In genomic region chr2:160283675-160284074, GRCh38 we compare ENCODE assay signal across 30 cellular contexts.
"Had no signal": no experiment of that assay in that cellular context is flagged by ENCODE, and none has a peak within 500 bp of the region (broad histone marks: within the 10 kb centered on the region; RNA-seq: fewer than 3 reads in every experiment).

No MANE protein-coding gene starts in this region.

- H3K27me3 ChIP-seq: dorsolateral prefrontal cortex, gastrocnemius medialis, heart right ventricle, ovary, spleen, testis, tibial artery, upper lobe of left lung had no signal

- H3K4me1 Mint-ChIP-seq: naive B cell; stimulated activated memory B cell treated with anti-CD40 and anti-IgM and Interleukin-4, amounts not matched to agents 10 μg/mL and 1 μg/mL and 100 μg/mL, for 72 hours had no signal

- H3K9me3 Mint-ChIP-seq: naive B cell; nephron progenitor cell; stimulated activated memory B cell treated with anti-CD40 and anti-IgM and Interleukin-4, amounts not matched to agents 10 μg/mL and 1 μg/mL and 100 μg/mL, for 72 hours had no signal

- H3K27ac Mint-ChIP-seq: mesothelial cell of epicardium; naive B cell; nephron progenitor cell; stimulated activated memory B cell treated with anti-CD40 and anti-IgM and Interleukin-4, amounts not matched to agents 10 μg/mL and 1 μg/mL and 100 μg/mL, for 72 hours had no signal

- H3K36me3 ChIP-seq: ovary had no signal

- DNase-seq: dorsolateral prefrontal cortex; effector CD4-positive, alpha-beta T cell; gastrocnemius medialis; heart right ventricle; hippocampal formation; kidney glomerular epithelial cell; left colon; left ventricle myocardium inferior; lower lobe of right lung; mucosa of descending colon; naive B cell; nephron progenitor cell; occipital lobe; ovary; posterior cingulate gyrus; psoas muscle; right cardiac atrium; spleen; stimulated activated CD4-positive, alpha-beta T cell treated with anti-CD3 and anti-CD28 coated beads, Interleukin-4, amount 100 ng/mL, for 4 hours; stimulated activated naive CD8-positive, alpha-beta T cell treated with anti-CD3 and anti-CD28 coated beads, Interleukin-15, Interleukin-2, amounts not matched to agents 100 U/mL and 50 U/mL, for 24 hours; substantia nigra; testis; tibial artery; upper lobe of left lung had no signal

- H3K27ac ChIP-seq: dorsolateral prefrontal cortex, gastrocnemius medialis, heart right ventricle, left ventricle myocardium inferior, lower lobe of right lung, ovary, psoas muscle, skin epidermis, spleen, testis, tibial artery, upper lobe of left lung had no signal

- H3K27me3 Mint-ChIP-seq: naive B cell; stimulated activated memory B cell treated with anti-CD40 and anti-IgM and Interleukin-4, amounts not matched to agents 10 μg/mL and 1 μg/mL and 100 μg/mL, for 72 hours had no signal

- H3K4me3 ChIP-seq: dorsolateral prefrontal cortex, gastrocnemius medialis, heart right ventricle, left ventricle myocardium inferior, lower lobe of right lung, mucosa of descending colon, ovary, psoas muscle, skin epidermis, spleen, testis, tibial artery, upper lobe of left lung had no signal

- H3K4me1 ChIP-seq: testis had no signal

- H3K4me3 Mint-ChIP-seq: mesothelial cell of epicardium; naive B cell; nephron progenitor cell; stimulated activated memory B cell treated with anti-CD40 and anti-IgM and Interleukin-4, amounts not matched to agents 10 μg/mL and 1 μg/mL and 100 μg/mL, for 72 hours had no signal

- H3K9me3 ChIP-seq: gastrocnemius medialis, heart right ventricle, left ventricle myocardium inferior, lower lobe of right lung, mucosa of descending colon, ovary, psoas muscle, spleen, testis, tibial artery, upper lobe of left lung had no signal

- ATAC-seq: gastrocnemius medialis; heart right ventricle; left colon; lower lobe of right lung; mucosa of descending colon; psoas muscle; right cardiac atrium; stimulated activated memory B cell treated with anti-CD40 and anti-IgM and Interleukin-4, amounts not matched to agents 10 μg/mL and 1 μg/mL and 100 μg/mL, for 72 hours; stimulated activated naive CD8-positive, alpha-beta T cell treated with anti-CD3 and anti-CD28 coated beads, Interleukin-15, Interleukin-2, amounts not matched to agents 100 U/mL and 50 U/mL, for 24 hours had no signal

- FAIRE-seq: colon, islet of Langerhans, urothelium cell line had no signal
